23 cellular contexts compared by ENCODE assay signal in the genomic region with DNA sequence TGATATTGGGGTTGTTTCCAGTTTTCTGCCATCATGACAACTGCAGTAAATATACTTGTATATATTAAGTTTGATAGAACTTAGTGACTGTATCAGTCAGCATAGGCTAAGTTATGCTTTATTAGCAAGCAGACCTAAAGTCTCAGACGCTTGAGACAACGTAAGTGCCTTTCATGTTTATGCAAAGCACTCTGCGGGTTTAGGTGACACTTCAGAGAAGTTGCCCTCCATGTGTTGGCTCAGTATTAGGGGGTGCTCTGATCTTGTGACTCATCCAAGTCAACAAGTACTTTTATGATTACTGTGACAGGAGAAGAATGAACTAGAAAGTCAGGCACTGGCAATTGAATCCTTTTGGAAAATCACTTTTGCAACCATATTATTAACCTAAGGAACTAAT. TPM values are rescaled to one million over a fixed set of nuclear protein-coding genes. Genes with fewer than 3 reads are reported as not detected.
"Had no signal": no experiment of that assay in that cellular context is flagged by ENCODE, and none has a peak within 500 bp of the region (broad histone marks: within the 10 kb centered on the region; RNA-seq: fewer than 3 reads in every experiment).

No MANE protein-coding gene starts in this region.

- H3K9me3 ChIP-seq: lower lobe of right lung, neutrophil, right lobe of liver, thoracic aorta, transverse colon had no signal

- H3K36me3 ChIP-seq: left ventricle myocardium inferior, lower lobe of right lung, neutrophil, right lobe of liver, spleen, thoracic aorta, transverse colon had no signal

- H2AFZ ChIP-seq: hepatocyte had no signal

- H3K4me3 ChIP-seq: dorsolateral prefrontal cortex, hepatocyte, left ventricle myocardium inferior, lower lobe of right lung, psoas muscle, right lobe of liver, spleen, thoracic aorta, transverse colon had no signal

- H3K79me2 ChIP-seq: hepatocyte had no signal

- H3K27me3 ChIP-seq: dorsolateral prefrontal cortex, hepatocyte, neutrophil, right lobe of liver, transverse colon had no signal

- DNase-seq: cortex of kidney; dorsolateral prefrontal cortex; effector CD8-positive, alpha-beta T cell; foreskin melanocyte; head of caudate nucleus; kidney; left cardiac atrium; left ventricle myocardium inferior; lower lobe of right lung; mesenchymal stem cell; naive B cell; psoas muscle; retina; right lobe of liver; spleen; stimulated activated CD4-positive, alpha-beta T cell treated with anti-CD3 and anti-CD28 coated beads, Interleukin-2, amount 100 ng/mL, for 24 hours; stimulated activated CD4-positive, alpha-beta T cell treated with anti-CD3 and anti-CD28 coated beads, Interleukin-4, amount 100 ng/mL, for 4 hours; stimulated activated naive B cell treated with anti-CD40 and anti-IgM and Interleukin-4, amounts not matched to agents 10 μg/mL and 1 μg/mL and 100 μg/mL, for 72 hours; stimulated activated naive CD8-positive, alpha-beta T cell treated with anti-CD3 and anti-CD28 coated beads, Interleukin-15, amount 100 ng/mL, for 72 hours; transverse colon had no signal

- H3K4me1 ChIP-seq: left ventricle myocardium inferior, psoas muscle, right lobe of liver, transverse colon had no signal

- ATAC-seq: left cardiac atrium; lower lobe of right lung; psoas muscle; right lobe of liver; stimulated activated naive B cell treated with anti-CD40 and anti-IgM and Interleukin-4, amounts not matched to agents 10 μg/mL and 1 μg/mL and 100 μg/mL, for 72 hours; stimulated activated naive CD8-positive, alpha-beta T cell treated with anti-CD3 and anti-CD28 coated beads, Interleukin-15, amount 100 ng/mL, for 72 hours had no signal

- H3K4me2 ChIP-seq: hepatocyte had no signal

- H3K27ac ChIP-seq: dorsolateral prefrontal cortex, hepatocyte, left ventricle myocardium inferior, lower lobe of right lung, neutrophil, psoas muscle, right lobe of liver, spleen, thoracic aorta, transverse colon had no signal

RNA-seq across cellular contexts. Expression of a gene that starts 13.3 kb away (rescaled TPM):
- polyA plus RNA-seq: hepatocyte had no signal
